In genomic region chr17:39739020-39739884, GRCh38 we compare ENCODE assay signal across 1 cellular context.
TF ChIP-seq lines count a peak whose summit lies in the region.

No MANE protein-coding gene starts in this region.

TF ChIP-seq in GM23338, 12 proteins besides CTCF, POLR2A, EP300 and RAD21:
- TF ChIP-seq, protein P1, sequence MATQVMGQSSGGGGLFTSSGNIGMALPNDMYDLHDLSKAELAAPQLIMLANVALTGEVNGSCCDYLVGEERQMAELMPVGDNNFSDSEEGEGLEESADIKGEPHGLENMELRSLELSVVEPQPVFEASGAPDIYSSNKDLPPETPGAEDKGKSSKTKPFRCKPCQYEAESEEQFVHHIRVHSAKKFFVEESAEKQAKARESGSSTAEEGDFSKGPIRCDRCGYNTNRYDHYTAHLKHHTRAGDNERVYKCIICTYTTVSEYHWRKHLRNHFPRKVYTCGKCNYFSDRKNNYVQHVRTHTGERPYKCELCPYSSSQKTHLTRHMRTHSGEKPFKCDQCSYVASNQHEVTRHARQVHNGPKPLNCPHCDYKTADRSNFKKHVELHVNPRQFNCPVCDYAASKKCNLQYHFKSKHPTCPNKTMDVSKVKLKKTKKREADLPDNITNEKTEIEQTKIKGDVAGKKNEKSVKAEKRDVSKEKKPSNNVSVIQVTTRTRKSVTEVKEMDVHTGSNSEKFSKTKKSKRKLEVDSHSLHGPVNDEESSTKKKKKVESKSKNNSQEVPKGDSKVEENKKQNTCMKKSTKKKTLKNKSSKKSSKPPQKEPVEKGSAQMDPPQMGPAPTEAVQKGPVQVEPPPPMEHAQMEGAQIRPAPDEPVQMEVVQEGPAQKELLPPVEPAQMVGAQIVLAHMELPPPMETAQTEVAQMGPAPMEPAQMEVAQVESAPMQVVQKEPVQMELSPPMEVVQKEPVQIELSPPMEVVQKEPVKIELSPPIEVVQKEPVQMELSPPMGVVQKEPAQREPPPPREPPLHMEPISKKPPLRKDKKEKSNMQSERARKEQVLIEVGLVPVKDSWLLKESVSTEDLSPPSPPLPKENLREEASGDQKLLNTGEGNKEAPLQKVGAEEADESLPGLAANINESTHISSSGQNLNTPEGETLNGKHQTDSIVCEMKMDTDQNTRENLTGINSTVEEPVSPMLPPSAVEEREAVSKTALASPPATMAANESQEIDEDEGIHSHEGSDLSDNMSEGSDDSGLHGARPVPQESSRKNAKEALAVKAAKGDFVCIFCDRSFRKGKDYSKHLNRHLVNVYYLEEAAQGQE (IDR thresholded peaks at IDR 0.05; ENCODE audit: unreplicated experiment) = no peak
- TF ChIP-seq STAT1 (IDR thresholded peaks at IDR 0.05; ENCODE audit: unreplicated experiment) (no peak), EZH2phosphoT487 (IDR thresholded peaks at IDR 0.05; ENCODE audit: unreplicated experiment) (no peak), POLR2AphosphoS5 (IDR thresholded peaks at IDR 0.05; ENCODE audit: low read depth) (peak; percentile 60), JUNB (IDR thresholded peaks at IDR 0.05; ENCODE audit: unreplicated experiment) (no peak), NANOG (IDR thresholded peaks at IDR 0.05; ENCODE audit: borderline replicate concordance) (no peak)
TF ChIP-seq in GM23338: peak in this region for 1.
